1 cellular context compared by ENCODE assay signal in the genomic region with DNA sequence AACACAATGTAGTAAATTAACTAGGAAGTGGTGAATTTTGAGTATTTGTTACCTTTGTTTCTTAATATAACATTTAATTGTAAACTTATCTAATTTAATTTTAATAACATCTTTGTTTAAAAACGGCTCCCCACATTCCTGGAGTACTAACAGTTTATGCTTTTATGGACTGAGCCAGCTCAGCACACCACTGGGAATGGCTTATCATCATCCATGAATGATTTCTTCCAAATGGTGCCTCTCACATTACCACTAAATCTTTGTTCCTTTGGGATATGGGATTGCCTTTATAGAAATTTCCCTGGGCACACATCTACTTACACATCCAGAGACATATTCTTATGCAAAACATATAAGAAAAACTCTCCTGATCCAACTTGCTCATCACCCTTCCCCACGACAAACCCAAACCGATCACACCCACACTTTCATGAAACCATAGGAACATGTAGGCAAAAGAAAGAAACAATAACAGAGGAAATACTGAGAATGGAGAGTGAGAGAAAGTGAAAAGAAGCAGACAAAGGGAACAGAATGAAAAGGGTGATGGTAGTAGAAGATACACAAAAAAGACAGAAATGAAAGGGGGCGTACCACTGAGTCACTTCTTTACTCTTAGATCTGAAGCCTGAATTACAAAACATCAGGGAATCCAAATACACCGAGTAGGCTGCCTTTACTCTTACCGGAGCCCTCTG.
TF ChIP-seq lines count a peak whose summit lies in the region.

No MANE protein-coding gene starts in this region.

TF ChIP-seq in GM23338, 12 proteins besides CTCF, POLR2A, EP300 and RAD21 (continued from another document):
- TF ChIP-seq ZNF114 (CRISPR knock-in tag; IDR thresholded peaks at IDR 0.05) (no peak), ZNF331 (CRISPR knock-in tag; IDR thresholded peaks at IDR 0.05; ENCODE audit: low read depth) (no peak), EZH2 (IDR thresholded peaks at IDR 0.05; ENCODE audit: low read depth, unreplicated experiment) (no peak), NANOG (IDR thresholded peaks at IDR 0.05; ENCODE audit: borderline replicate concordance) (no peak), EZH2phosphoT487 (IDR thresholded peaks at IDR 0.05; ENCODE audit: unreplicated experiment) (no peak), STAT1 (IDR thresholded peaks at IDR 0.05; ENCODE audit: unreplicated experiment) (no peak), POLR2AphosphoS5 (IDR thresholded peaks at IDR 0.05; ENCODE audit: low read depth) (no peak)
- TF ChIP-seq, protein P1, sequence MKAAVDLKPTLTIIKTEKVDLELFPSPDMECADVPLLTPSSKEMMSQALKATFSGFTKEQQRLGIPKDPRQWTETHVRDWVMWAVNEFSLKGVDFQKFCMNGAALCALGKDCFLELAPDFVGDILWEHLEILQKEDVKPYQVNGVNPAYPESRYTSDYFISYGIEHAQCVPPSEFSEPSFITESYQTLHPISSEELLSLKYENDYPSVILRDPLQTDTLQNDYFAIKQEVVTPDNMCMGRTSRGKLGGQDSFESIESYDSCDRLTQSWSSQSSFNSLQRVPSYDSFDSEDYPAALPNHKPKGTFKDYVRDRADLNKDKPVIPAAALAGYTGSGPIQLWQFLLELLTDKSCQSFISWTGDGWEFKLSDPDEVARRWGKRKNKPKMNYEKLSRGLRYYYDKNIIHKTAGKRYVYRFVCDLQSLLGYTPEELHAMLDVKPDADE (IDR thresholded peaks at IDR 0.05), result no peak
- TF ChIP-seq, protein P2, sequence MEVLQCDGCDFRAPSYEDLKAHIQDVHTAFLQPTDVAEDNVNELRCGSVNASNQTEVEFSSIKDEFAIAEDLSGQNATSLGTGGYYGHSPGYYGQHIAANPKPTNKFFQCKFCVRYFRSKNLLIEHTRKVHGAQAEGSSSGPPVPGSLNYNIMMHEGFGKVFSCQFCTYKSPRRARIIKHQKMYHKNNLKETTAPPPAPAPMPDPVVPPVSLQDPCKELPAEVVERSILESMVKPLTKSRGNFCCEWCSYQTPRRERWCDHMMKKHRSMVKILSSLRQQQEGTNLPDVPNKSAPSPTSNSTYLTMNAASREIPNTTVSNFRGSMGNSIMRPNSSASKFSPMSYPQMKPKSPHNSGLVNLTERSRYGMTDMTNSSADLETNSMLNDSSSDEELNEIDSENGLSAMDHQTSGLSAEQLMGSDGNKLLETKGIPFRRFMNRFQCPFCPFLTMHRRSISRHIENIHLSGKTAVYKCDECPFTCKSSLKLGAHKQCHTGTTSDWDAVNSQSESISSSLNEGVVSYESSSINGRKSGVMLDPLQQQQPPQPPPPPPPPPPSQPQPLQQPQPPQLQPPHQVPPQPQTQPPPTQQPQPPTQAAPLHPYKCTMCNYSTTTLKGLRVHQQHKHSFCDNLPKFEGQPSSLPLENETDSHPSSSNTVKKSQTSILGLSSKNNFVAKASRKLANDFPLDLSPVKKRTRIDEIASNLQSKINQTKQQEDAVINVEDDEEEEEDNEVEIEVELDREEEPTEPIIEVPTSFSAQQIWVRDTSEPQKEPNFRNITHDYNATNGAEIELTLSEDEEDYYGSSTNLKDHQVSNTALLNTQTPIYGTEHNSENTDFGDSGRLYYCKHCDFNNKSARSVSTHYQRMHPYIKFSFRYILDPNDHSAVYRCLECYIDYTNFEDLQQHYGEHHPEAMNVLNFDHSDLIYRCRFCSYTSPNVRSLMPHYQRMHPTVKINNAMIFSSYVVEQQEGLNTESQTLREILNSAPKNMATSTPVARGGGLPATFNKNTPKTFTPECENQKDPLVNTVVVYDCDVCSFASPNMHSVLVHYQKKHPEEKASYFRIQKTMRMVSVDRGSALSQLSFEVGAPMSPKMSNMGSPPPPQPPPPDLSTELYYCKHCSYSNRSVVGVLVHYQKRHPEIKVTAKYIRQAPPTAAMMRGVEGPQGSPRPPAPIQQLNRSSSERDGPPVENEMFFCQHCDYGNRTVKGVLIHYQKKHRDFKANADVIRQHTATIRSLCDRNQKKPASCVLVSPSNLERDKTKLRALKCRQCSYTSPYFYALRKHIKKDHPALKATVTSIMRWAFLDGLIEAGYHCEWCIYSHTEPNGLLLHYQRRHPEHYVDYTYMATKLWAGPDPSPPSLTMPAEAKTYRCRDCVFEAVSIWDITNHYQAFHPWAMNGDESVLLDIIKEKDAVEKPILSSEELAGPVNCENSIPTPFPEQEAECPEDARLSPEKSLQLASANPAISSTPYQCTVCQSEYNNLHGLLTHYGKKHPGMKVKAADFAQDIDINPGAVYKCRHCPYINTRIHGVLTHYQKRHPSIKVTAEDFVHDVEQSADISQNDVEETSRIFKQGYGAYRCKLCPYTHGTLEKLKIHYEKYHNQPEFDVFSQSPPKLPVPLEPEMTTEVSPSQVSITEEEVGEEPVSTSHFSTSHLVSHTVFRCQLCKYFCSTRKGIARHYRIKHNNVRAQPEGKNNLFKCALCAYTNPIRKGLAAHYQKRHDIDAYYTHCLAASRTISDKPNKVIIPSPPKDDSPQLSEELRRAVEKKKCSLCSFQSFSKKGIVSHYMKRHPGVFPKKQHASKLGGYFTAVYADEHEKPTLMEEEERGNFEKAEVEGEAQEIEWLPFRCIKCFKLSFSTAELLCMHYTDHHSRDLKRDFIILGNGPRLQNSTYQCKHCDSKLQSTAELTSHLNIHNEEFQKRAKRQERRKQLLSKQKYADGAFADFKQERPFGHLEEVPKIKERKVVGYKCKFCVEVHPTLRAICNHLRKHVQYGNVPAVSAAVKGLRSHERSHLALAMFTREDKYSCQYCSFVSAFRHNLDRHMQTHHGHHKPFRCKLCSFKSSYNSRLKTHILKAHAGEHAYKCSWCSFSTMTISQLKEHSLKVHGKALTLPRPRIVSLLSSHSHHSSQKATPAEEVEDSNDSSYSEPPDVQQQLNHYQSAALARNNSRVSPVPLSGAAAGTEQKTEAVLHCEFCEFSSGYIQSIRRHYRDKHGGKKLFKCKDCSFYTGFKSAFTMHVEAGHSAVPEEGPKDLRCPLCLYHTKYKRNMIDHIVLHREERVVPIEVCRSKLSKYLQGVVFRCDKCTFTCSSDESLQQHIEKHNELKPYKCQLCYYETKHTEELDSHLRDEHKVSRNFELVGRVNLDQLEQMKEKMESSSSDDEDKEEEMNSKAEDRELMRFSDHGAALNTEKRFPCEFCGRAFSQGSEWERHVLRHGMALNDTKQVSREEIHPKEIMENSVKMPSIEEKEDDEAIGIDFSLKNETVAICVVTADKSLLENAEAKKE (CRISPR knock-in tag; IDR thresholded peaks at IDR 0.05), result no peak
- TF ChIP-seq, protein P3, sequence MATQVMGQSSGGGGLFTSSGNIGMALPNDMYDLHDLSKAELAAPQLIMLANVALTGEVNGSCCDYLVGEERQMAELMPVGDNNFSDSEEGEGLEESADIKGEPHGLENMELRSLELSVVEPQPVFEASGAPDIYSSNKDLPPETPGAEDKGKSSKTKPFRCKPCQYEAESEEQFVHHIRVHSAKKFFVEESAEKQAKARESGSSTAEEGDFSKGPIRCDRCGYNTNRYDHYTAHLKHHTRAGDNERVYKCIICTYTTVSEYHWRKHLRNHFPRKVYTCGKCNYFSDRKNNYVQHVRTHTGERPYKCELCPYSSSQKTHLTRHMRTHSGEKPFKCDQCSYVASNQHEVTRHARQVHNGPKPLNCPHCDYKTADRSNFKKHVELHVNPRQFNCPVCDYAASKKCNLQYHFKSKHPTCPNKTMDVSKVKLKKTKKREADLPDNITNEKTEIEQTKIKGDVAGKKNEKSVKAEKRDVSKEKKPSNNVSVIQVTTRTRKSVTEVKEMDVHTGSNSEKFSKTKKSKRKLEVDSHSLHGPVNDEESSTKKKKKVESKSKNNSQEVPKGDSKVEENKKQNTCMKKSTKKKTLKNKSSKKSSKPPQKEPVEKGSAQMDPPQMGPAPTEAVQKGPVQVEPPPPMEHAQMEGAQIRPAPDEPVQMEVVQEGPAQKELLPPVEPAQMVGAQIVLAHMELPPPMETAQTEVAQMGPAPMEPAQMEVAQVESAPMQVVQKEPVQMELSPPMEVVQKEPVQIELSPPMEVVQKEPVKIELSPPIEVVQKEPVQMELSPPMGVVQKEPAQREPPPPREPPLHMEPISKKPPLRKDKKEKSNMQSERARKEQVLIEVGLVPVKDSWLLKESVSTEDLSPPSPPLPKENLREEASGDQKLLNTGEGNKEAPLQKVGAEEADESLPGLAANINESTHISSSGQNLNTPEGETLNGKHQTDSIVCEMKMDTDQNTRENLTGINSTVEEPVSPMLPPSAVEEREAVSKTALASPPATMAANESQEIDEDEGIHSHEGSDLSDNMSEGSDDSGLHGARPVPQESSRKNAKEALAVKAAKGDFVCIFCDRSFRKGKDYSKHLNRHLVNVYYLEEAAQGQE (IDR thresholded peaks at IDR 0.05; ENCODE audit: unreplicated experiment), result no peak
